1 cellular context compared by ENCODE assay signal in the genomic region with DNA sequence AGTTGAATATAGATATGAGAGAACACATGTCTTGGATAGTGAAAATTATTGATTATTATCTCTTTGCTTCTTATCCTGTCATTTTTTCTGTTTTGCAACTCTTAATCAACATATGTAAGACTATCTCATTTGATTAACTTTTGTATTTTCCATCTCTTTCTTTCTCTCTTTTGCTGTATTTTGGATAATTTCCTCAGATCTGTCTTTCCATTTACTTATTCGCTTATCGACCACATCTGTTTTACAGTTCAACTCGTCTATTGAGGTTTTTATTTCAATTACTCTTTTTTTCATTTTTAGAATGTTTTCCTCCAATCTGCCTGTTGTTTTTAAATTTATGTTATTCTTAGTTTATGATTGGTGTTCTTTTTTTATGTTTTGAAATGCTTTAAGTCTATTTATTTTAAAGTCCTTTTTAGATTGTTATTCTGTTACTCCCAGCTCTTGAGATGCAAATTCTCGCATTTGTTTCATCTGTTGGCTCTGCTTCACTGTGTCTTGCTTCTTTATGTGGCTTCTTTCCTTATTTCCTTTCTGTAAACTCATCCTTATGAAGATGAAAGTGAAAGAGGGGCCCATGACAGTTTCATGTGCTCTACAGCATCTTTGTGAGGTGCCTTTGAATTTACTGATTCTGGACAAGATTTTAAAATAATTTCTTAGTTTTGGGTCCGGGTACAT.
TF ChIP-seq lines count a peak whose summit lies in the region.

No MANE protein-coding gene starts in this region.

TF ChIP-seq in SK-N-SH, 30 proteins besides CTCF, POLR2A, EP300 and RAD21 (continued from another document):
- TF ChIP-seq SIN3A (IDR thresholded peaks at IDR 0.05; ENCODE audit: borderline replicate concordance, low read depth, low read length) (no peak), SMC3 (IDR thresholded peaks at IDR 0.05; ENCODE audit: low read depth, low read length) (no peak), NRF1 (IDR thresholded peaks at IDR 0.05; ENCODE audit: low read depth, low read length) (no peak), RCOR1 (IDR thresholded peaks at IDR 0.05; ENCODE audit: low read length) (no peak), TAF1 (IDR thresholded peaks at IDR 0.05; ENCODE audit: borderline replicate concordance, low read depth, low read length) (no peak), RXRA (IDR thresholded peaks at IDR 0.05; ENCODE audit: borderline replicate concordance, low read depth) (no peak), JUND (IDR thresholded peaks at IDR 0.05) (no peak)
- TF ChIP-seq, protein P1, sequence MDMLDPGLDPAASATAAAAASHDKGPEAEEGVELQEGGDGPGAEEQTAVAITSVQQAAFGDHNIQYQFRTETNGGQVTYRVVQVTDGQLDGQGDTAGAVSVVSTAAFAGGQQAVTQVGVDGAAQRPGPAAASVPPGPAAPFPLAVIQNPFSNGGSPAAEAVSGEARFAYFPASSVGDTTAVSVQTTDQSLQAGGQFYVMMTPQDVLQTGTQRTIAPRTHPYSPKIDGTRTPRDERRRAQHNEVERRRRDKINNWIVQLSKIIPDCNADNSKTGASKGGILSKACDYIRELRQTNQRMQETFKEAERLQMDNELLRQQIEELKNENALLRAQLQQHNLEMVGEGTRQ (IDR thresholded peaks at IDR 0.05; ENCODE audit: borderline replicate concordance, low read depth, low read length), result no peak
- TF ChIP-seq, protein P2, sequence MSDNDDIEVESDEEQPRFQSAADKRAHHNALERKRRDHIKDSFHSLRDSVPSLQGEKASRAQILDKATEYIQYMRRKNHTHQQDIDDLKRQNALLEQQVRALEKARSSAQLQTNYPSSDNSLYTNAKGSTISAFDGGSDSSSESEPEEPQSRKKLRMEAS (IDR thresholded peaks at IDR 0.05; ENCODE audit: low read depth), result no peak
- TF ChIP-seq, protein P3, sequence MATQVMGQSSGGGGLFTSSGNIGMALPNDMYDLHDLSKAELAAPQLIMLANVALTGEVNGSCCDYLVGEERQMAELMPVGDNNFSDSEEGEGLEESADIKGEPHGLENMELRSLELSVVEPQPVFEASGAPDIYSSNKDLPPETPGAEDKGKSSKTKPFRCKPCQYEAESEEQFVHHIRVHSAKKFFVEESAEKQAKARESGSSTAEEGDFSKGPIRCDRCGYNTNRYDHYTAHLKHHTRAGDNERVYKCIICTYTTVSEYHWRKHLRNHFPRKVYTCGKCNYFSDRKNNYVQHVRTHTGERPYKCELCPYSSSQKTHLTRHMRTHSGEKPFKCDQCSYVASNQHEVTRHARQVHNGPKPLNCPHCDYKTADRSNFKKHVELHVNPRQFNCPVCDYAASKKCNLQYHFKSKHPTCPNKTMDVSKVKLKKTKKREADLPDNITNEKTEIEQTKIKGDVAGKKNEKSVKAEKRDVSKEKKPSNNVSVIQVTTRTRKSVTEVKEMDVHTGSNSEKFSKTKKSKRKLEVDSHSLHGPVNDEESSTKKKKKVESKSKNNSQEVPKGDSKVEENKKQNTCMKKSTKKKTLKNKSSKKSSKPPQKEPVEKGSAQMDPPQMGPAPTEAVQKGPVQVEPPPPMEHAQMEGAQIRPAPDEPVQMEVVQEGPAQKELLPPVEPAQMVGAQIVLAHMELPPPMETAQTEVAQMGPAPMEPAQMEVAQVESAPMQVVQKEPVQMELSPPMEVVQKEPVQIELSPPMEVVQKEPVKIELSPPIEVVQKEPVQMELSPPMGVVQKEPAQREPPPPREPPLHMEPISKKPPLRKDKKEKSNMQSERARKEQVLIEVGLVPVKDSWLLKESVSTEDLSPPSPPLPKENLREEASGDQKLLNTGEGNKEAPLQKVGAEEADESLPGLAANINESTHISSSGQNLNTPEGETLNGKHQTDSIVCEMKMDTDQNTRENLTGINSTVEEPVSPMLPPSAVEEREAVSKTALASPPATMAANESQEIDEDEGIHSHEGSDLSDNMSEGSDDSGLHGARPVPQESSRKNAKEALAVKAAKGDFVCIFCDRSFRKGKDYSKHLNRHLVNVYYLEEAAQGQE (IDR thresholded peaks at IDR 0.05; ENCODE audit: low read depth, low read length), result no peak
- TF ChIP-seq, protein P4, sequence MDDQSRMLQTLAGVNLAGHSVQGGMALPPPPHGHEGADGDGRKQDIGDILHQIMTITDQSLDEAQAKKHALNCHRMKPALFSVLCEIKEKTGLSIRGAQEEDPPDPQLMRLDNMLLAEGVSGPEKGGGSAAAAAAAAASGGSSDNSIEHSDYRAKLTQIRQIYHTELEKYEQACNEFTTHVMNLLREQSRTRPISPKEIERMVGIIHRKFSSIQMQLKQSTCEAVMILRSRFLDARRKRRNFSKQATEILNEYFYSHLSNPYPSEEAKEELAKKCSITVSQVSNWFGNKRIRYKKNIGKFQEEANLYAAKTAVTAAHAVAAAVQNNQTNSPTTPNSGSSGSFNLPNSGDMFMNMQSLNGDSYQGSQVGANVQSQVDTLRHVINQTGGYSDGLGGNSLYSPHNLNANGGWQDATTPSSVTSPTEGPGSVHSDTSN (IDR thresholded peaks at IDR 0.05), result no peak
- TF ChIP-seq, protein P5, sequence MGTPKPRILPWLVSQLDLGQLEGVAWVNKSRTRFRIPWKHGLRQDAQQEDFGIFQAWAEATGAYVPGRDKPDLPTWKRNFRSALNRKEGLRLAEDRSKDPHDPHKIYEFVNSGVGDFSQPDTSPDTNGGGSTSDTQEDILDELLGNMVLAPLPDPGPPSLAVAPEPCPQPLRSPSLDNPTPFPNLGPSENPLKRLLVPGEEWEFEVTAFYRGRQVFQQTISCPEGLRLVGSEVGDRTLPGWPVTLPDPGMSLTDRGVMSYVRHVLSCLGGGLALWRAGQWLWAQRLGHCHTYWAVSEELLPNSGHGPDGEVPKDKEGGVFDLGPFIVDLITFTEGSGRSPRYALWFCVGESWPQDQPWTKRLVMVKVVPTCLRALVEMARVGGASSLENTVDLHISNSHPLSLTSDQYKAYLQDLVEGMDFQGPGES (IDR thresholded peaks at IDR 0.05; ENCODE audit: low read depth, low read length), result no peak
